18 cellular contexts compared by ENCODE assay signal in genomic region chr1:4169991-4170390, GRCh38.
"Had no signal": no experiment of that assay in that cellular context is flagged by ENCODE, and none has a peak within 500 bp of the region (broad histone marks: within the 10 kb centered on the region; RNA-seq: fewer than 3 reads in every experiment).

No MANE protein-coding gene starts in this region.

- H3K9me3 ChIP-seq: gastrocnemius medialis, lower lobe of right lung, neutrophil, pancreas, right lobe of liver, stomach, thyroid gland had no signal

- DNase-seq: cortex of kidney; effector CD4-positive, alpha-beta T cell; foreskin fibroblast; gastrocnemius medialis; left colon; left ventricle myocardium superior; lower lobe of right lung; natural killer cell; pancreas; right lobe of liver; stimulated activated CD4-positive, alpha-beta T cell treated with anti-CD3 and anti-CD28 coated beads, Interleukin-2, amount 100 ng/mL, for 24 hours; stimulated activated CD4-positive, alpha-beta T cell treated with anti-CD3 and anti-CD28 coated beads, Interleukin-4, amount 100 ng/mL, for 24 hours; stimulated activated naive CD4-positive, alpha-beta T cell treated with Interleukin-2 at 50 U/mL for 16 hours; stomach; thyroid gland; trophoblast cell had no signal

- H3K4me3 ChIP-seq: gastrocnemius medialis, lower lobe of right lung, pancreas, right lobe of liver, smooth muscle cell, stomach, thyroid gland had no signal

- H3K27ac ChIP-seq: gastrocnemius medialis, lower lobe of right lung, neutrophil, pancreas, right lobe of liver, stomach, thyroid gland had no signal

- H3K36me3 ChIP-seq: gastrocnemius medialis, lower lobe of right lung, neutrophil, pancreas, right lobe of liver, stomach, thyroid gland had no signal

- H3K4me1 ChIP-seq: gastrocnemius medialis, lower lobe of right lung, pancreas, right lobe of liver, stomach, thyroid gland had no signal

- H3K27me3 ChIP-seq: neutrophil, pancreas, right lobe of liver, thyroid gland had no signal
